Comparison of ENCODE assay signal across 26 cellular contexts in the genomic region with DNA sequence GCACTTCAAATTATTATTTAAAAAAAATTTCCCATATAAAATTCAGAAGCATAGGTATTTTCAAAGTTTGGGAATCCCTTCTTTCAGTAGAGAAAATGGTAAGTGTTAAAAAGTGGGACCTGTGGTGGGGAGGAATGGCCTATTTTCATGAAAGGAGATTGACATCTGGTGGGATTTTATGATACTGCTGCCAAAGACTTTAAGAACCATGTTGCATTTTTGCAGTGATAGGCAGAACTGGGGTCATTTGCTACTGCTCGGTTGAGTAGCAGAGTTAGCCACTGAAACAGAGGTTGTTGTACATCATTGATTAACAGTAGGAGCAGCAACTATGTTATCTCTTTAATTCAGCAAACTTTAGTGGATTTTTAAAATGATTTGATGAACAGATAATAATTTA. TPM values are rescaled to one million over a fixed set of nuclear protein-coding genes. Genes with fewer than 3 reads are reported as not detected.
DNase-seq lines count a peak whose midpoint lies in the region; ATAC-seq, FAIRE-seq and TF ChIP-seq lines count a peak whose summit lies in the region.
"Had no signal": no experiment of that assay in that cellular context is flagged by ENCODE, and none has a peak within 500 bp of the region (broad histone marks: within the 10 kb centered on the region; RNA-seq: fewer than 3 reads in every experiment).

No MANE protein-coding gene starts in this region.

- peaks cover 76% of the 10 kb centered on the region for H3K79me2 ChIP-seq in hepatocyte

- TF ChIP-seq RAD21 in A549 (conservative IDR thresholded peaks at IDR 0.05 in 1 of 2, IDR thresholded peaks at IDR 0.05 in 1 of 2) = no peak

- intact Hi-C loops in body of pancreas (cut with DNase I) = no loop called here
- intact Hi-C loops in activated naive CD4-positive, alpha-beta T cell treated with anti-CD3 and anti-CD28 coated beads for 36 hours (cut with micrococcal nuclease) = loop anchor here (10.0 kb wide), 1 partner anchor 342 kb away; no protein-coding TSS in a partner anchor

- H3K4me3 Mint-ChIP-seq in activated CD8-positive, alpha-beta T cell treated with anti-CD3 and anti-CD28 coated beads, Interleukin-2, amount 10 ng/mL, durations not matched to agents 7 days and 5 days = no peak overlapping the region
- no peak overlapping the region for H3K4me3 Mint-ChIP-seq in activated naive CD4-positive, alpha-beta T cell treated with anti-CD3 and anti-CD28 coated beads for 36 hours
- H3K4me3 Mint-ChIP-seq: CD8-positive, alpha-beta T cell; natural killer cell treated with Interleukin-12 subunit alpha and Interleukin-12 subunit beta and Interleukin-15 and Interleukin-18, amount 100 ng/mL, for 72 hours had no signal

- H3K9me2 ChIP-seq in hepatocyte (replicated peaks; ENCODE audit: insufficient read depth) = no peaks in the 10 kb centered on the region

- POLR2A ChIA-PET in A549 (lab: Yijun Ruan, JAX) = no interaction called here
- POLR2A ChIA-PET in HEK293T (lab: Yijun Ruan, JAX) = no interaction called here
- POLR2A ChIA-PET in activated CD8-positive, alpha-beta T cell treated with anti-CD3 and anti-CD28 coated beads, Interleukin-2, amount 10 ng/mL, durations not matched to agents 7 days and 5 days (lab: Charles Lee) = no interaction called here

- 5% methylated on average over 1 of the region's 1 CpG for WGBS in A549 (ENCODE audit: missing lambda C conversion rate)
- WGBS in body of pancreas, 2 donors = 25 to 35% methylated on average over 1 of the region's 1 CpG
- 84% methylated on average over 1 of the region's 1 CpG for WGBS in hepatocyte (ENCODE audit: low lambda C conversion rate, missing lambda C conversion rate)

- H3K27me3 ChIP-seq in body of pancreas (no peaks in the 10 kb centered on the region), hepatocyte (no peaks in the 10 kb centered on the region)
- H3K27me3 ChIP-seq: adrenal gland, cardiac muscle cell, thyroid gland had no signal

- FAIRE-seq in A549 (lab: Jason Lieb, UNC) = peak; percentile 59

- no peaks in the 10 kb centered on the region for H3K9me3 Mint-ChIP-seq in activated CD8-positive, alpha-beta T cell treated with anti-CD3 and anti-CD28 coated beads, Interleukin-2, amount 10 ng/mL, durations not matched to agents 7 days and 5 days (ENCODE audit: insufficient read depth)
- no peaks in the 10 kb centered on the region for H3K9me3 Mint-ChIP-seq in activated naive CD4-positive, alpha-beta T cell treated with anti-CD3 and anti-CD28 coated beads for 36 hours
- H3K9me3 Mint-ChIP-seq: CD8-positive, alpha-beta T cell; natural killer cell treated with Interleukin-12 subunit alpha and Interleukin-12 subunit beta and Interleukin-15 and Interleukin-18, amount 100 ng/mL, for 72 hours had no signal

- H3K9me3 ChIP-seq in A549 (peaks cover 14% of the 10 kb centered on the region), body of pancreas (no peaks in the 10 kb centered on the region), hepatocyte (ENCODE audit: low read depth) (no peaks in the 10 kb centered on the region)
- H3K9me3 ChIP-seq: adrenal gland, thyroid gland had no signal

- TF ChIP-seq POLR2A in A549 (IDR thresholded peaks at IDR 0.05; ENCODE audit: low read length) = no peak
- no peak for TF ChIP-seq POLR2A in body of pancreas (IDR thresholded peaks at IDR 0.05)

- TF ChIP-seq CTCF in A549 (IDR thresholded peaks at IDR 0.05) = no peak
- TF ChIP-seq CTCF in body of pancreas (IDR thresholded peaks at IDR 0.05) = no peak
- peak; percentile 13 for TF ChIP-seq CTCF in hepatocyte (IDR thresholded peaks at IDR 0.05; ENCODE audit: poor library complexity)

- peaks cover 9% of the 10 kb centered on the region for H3K4me1 Mint-ChIP-seq in activated CD8-positive, alpha-beta T cell treated with anti-CD3 and anti-CD28 coated beads, Interleukin-2, amount 10 ng/mL, durations not matched to agents 7 days and 5 days (ENCODE audit: low read depth)
- peaks cover 8% of the 10 kb centered on the region for H3K4me1 Mint-ChIP-seq in activated naive CD4-positive, alpha-beta T cell treated with anti-CD3 and anti-CD28 coated beads for 36 hours (ENCODE audit: low read depth)

- ATAC-seq in A549 = no peak
- ATAC-seq in body of pancreas = no peak
- no peak for ATAC-seq in activated CD8-positive, alpha-beta T cell treated with anti-CD3 and anti-CD28 coated beads, Interleukin-2, amount 10 ng/mL, durations not matched to agents 7 days and 5 days
- ATAC-seq in HG03571 (IDR thresholded peaks at IDR 0.05; ENCODE audit: unreplicated experiment) = no peak
- ATAC-seq: CD8-positive, alpha-beta T cell; HCT116; left colon had no signal

- no peak overlapping the region for H3K27ac Mint-ChIP-seq in activated CD8-positive, alpha-beta T cell treated with anti-CD3 and anti-CD28 coated beads, Interleukin-2, amount 10 ng/mL, durations not matched to agents 7 days and 5 days
- H3K27ac Mint-ChIP-seq in activated naive CD4-positive, alpha-beta T cell treated with anti-CD3 and anti-CD28 coated beads for 36 hours = no peak overlapping the region
- H3K27ac Mint-ChIP-seq: CD8-positive, alpha-beta T cell; natural killer cell treated with Interleukin-12 subunit alpha and Interleukin-12 subunit beta and Interleukin-15 and Interleukin-18, amount 100 ng/mL, for 72 hours; progenitor cell of endocrine pancreas had no signal

- no peak overlapping the region for H2AFZ ChIP-seq in hepatocyte

- peak in 1 of 2 experiments; percentile 39 for DNase-seq in A549 (ENCODE audit: low read depth in 1 of 2, low spot score in 1 of 2)
- no peak for DNase-seq in HEK293T (ENCODE audit: extremely low spot score)
- no peak for DNase-seq in body of pancreas
- DNase-seq in hepatocyte (ENCODE audit: low spot score) = no peak
- no peak for DNase-seq in activated CD8-positive, alpha-beta T cell treated with anti-CD3 and anti-CD28 coated beads, Interleukin-2, amount 10 ng/mL, durations not matched to agents 7 days and 5 days
- no peak for DNase-seq in activated naive CD4-positive, alpha-beta T cell treated with anti-CD3 and anti-CD28 coated beads for 36 hours
- DNase-seq in stimulated activated CD4-positive, alpha-beta T cell treated with anti-CD3 and anti-CD28 coated beads, Interleukin-12 subunit alpha, Interleukin-12 subunit beta, amount 100 ng/mL, for 4 hours = no peak
- DNase-seq: activated CD4-positive, alpha-beta T cell treated with anti-CD3 and anti-CD28 coated beads, Interleukin-2, amount 50 U/mL, for 1 hour; activated CD8-positive, alpha-beta memory T cell treated with anti-CD3 and anti-CD28 coated beads, Interleukin-2, amount 50 U/mL, for 48 hours; activated effector memory CD4-positive, alpha-beta T cell treated with Interleukin-2 at 50 U/mL for 16 hours; adrenal gland; CD8-positive, alpha-beta T cell; dermis blood vessel endothelial cell; left colon; midbrain; NCI-H187; NCI-H226; stimulated activated CD4-positive, alpha-beta T cell treated with anti-CD3 and anti-CD28 coated beads, Interleukin-2, amount 100 ng/mL, for 24 hours; stimulated activated naive CD4-positive, alpha-beta T cell treated with Interleukin-2 at 50 U/mL for 16 hours; thyroid gland had no signal

- peak overlapping the region; percentile 84 to 91 for H3K27ac ChIP-seq in A549
- H3K27ac ChIP-seq in body of pancreas = peak overlapping the region; percentile 2 to 87 (median 78)
- no peak overlapping the region for H3K27ac ChIP-seq in hepatocyte
- H3K27ac ChIP-seq: adrenal gland, cardiac muscle cell, thyroid gland had no signal

- H3K27me3 Mint-ChIP-seq in activated CD8-positive, alpha-beta T cell treated with anti-CD3 and anti-CD28 coated beads, Interleukin-2, amount 10 ng/mL, durations not matched to agents 7 days and 5 days (ENCODE audit: low read depth) = peaks cover 40% of the 10 kb centered on the region
- peaks cover 52% of the 10 kb centered on the region for H3K27me3 Mint-ChIP-seq in activated naive CD4-positive, alpha-beta T cell treated with anti-CD3 and anti-CD28 coated beads for 36 hours (ENCODE audit: low read depth)

- H3K4me2 ChIP-seq in A549 (peak overlapping the region; percentile 85), hepatocyte (no peak overlapping the region)

- TF ChIP-seq EP300 in A549 (IDR thresholded peaks at IDR 0.05) = no peak

- CTCF ChIA-PET in A549 (lab: Yijun Ruan, JAX) (interaction anchor here (0.9 to 1.0 kb wide), 2 partner anchors 11 to 14 kb away, joined by 3 read pairs; no protein-coding TSS in a partner anchor), HEK293T (lab: Yijun Ruan, JAX) (no interaction called here)
- CTCF ChIA-PET in activated CD8-positive, alpha-beta T cell treated with anti-CD3 and anti-CD28 coated beads, Interleukin-2, amount 10 ng/mL, durations not matched to agents 7 days and 5 days (lab: Charles Lee) = interaction anchor here (0.9 kb wide), 1 partner anchor 217 kb away, joined by 3 read pairs; no protein-coding TSS in a partner anchor
- CTCF ChIA-PET in activated naive CD4-positive, alpha-beta T cell treated with anti-CD3 and anti-CD28 coated beads for 36 hours (lab: Charles Lee) = no interaction called here

- H3K36me3 Mint-ChIP-seq in activated CD8-positive, alpha-beta T cell treated with anti-CD3 and anti-CD28 coated beads, Interleukin-2, amount 10 ng/mL, durations not matched to agents 7 days and 5 days (ENCODE audit: low read depth) = no peaks in the 10 kb centered on the region
- no peaks in the 10 kb centered on the region for H3K36me3 Mint-ChIP-seq in activated naive CD4-positive, alpha-beta T cell treated with anti-CD3 and anti-CD28 coated beads for 36 hours (ENCODE audit: low read depth)
- H3K36me3 Mint-ChIP-seq: CD8-positive, alpha-beta T cell had no signal

- no peaks in the 10 kb centered on the region for H3K36me3 ChIP-seq in body of pancreas (replicated peaks in 1 of 2; ENCODE audit: insufficient read depth in 1 of 2, low read depth in 2 of 2)
- no peaks in the 10 kb centered on the region for H3K36me3 ChIP-seq in hepatocyte (replicated peaks; ENCODE audit: insufficient read depth, low read depth)
- H3K36me3 ChIP-seq: adrenal gland, cardiac muscle cell, thyroid gland had no signal

- H4K20me1 ChIP-seq in hepatocyte (ENCODE audit: insufficient read depth, poor library complexity, severe bottlenecking) = peaks cover 2% of the 10 kb centered on the region

- H3K4me1 ChIP-seq in A549 (peaks cover 39% of the 10 kb centered on the region), body of pancreas (peaks cover 8% of the 10 kb centered on the region), hepatocyte (ENCODE audit: insufficient read depth) (peaks cover 9% of the 10 kb centered on the region)
- H3K4me1 ChIP-seq: thyroid gland had no signal

- peak overlapping the region; percentile 69; the same call in 2 of the 3 replicates for H3K4me3 ChIP-seq in A549
- H3K4me3 ChIP-seq in body of pancreas = no peak overlapping the region
- no peak overlapping the region for H3K4me3 ChIP-seq in hepatocyte
- H3K4me3 ChIP-seq: cardiac muscle cell, thyroid gland had no signal

RNA-seq across cellular contexts. Expression of gene BICC1, which starts 4.4 kb away (rescaled TPM):
- polyA plus RNA-seq in A549 (2011; rRNA removed) = 36.9 and 50.7 TPM in 2 replicates
- 7.3 and 9.6 TPM in 2 replicates for polyA plus RNA-seq in A549 (2012; cell fraction: cytosol; rRNA removed)
- polyA plus RNA-seq in A549 (2012; cell fraction: nucleus; rRNA removed) = 6.3 and 10.1 TPM in 2 replicates
- polyA plus RNA-seq in A549 (2017; fragmentation: RNase III; extraction: RNeasy Plus Mini Kit Qiagen cat#74134 plus additional on column Dnase treatment) = 52.4 to 57.7 TPM (median 56.8 TPM) in 3 replicates
- polyA minus RNA-seq in A549 (2011; rRNA and poly(A)+ RNA removed) = 155 and 169 TPM in 2 replicates
- 10 to 100 TPM; 35.3 to 42.0 TPM for total RNA-seq in body of pancreas
- 16.4 and 20.4 TPM in 2 replicates for total RNA-seq in hepatocyte
- 5.8 and 7.2 TPM in 2 replicates for polyA plus RNA-seq in hepatocyte
- not detected for total RNA-seq in activated CD8-positive, alpha-beta T cell treated with anti-CD3 and anti-CD28 coated beads, Interleukin-2, amount 10 ng/mL, durations not matched to agents 7 days and 5 days
- total RNA-seq in activated naive CD4-positive, alpha-beta T cell treated with anti-CD3 and anti-CD28 coated beads for 36 hours = not detected
- total RNA-seq: CD8-positive, alpha-beta T cell; T-helper 1 cell treated with Interleukin-12 subunit alpha and Interleukin-12 subunit beta and Interleukin-4 antibody, amounts not matched to agents 30 ng/mL and 1 ng/mL, for 36 hours had no signal

Comparison
In these comparisons a context has a peak if more than half of its experiments do, and no peak if none do; other contexts are left out.
1. RNA of gene BICC1, which starts 4.4 kb away (total RNA-seq): 35.3 to 42.0 TPM in body of pancreas and 16.4 to 20.4 TPM in hepatocyte; not detected in activated naive CD4-positive, alpha-beta T cell treated with anti-CD3 and anti-CD28 coated beads for 36 hours and not detected in activated CD8-positive, alpha-beta T cell treated with anti-CD3 and anti-CD28 coated beads, Interleukin-2, amount 10 ng/mL, durations not matched to agents 7 days and 5 days; every median in the first group is over 10 times any median in the second.
2. CTCF ChIA-PET loops: an anchor here in A549 (0.9 to 1.0 kb wide) and activated CD8-positive, alpha-beta T cell treated with anti-CD3 and anti-CD28 coated beads, Interleukin-2, amount 10 ng/mL, durations not matched to agents 7 days and 5 days (0.9 kb wide); none called in HEK293T and activated naive CD4-positive, alpha-beta T cell treated with anti-CD3 and anti-CD28 coated beads for 36 hours.